36 cellular contexts compared by ENCODE assay signal in genomic region chr19:16682539-16682938, GRCh38. TPM values are rescaled to one million over a fixed set of nuclear protein-coding genes. Genes with fewer than 3 reads are reported as not detected.
"Had no signal": no experiment of that assay in that cellular context is flagged by ENCODE, and none has a peak within 500 bp of the region (broad histone marks: within the 10 kb centered on the region; RNA-seq: fewer than 3 reads in every experiment).

No MANE protein-coding gene starts in this region.

- H3K27ac ChIP-seq: KMS-11 had no signal

- H3K36me3 ChIP-seq: MG63 had no signal

- H3K4me2 ChIP-seq: KMS-11 had no signal

- H3K9ac ChIP-seq: KMS-11 had no signal

- H3K4me3 ChIP-seq: MG63 had no signal

- H3K27me3 ChIP-seq: MG63 had no signal

- DNase-seq: Karpas-422, Kasumi-1, MG63, MM.1S, MV-4-11, NCI-H1048, NCI-H1092, NCI-H1092 treated with DMSO at 0.1 percent for 48 hours, NCI-H1105, NCI-H1105 treated with DMSO at 0.1 percent for 48 hours, NCI-H1417, NCI-H1417 treated with DMSO at 0.1 percent for 48 hours, NCI-H1436, NCI-H1436 treated with DMSO at 0.1 percent for 48 hours, NCI-H146, NCI-H1694, NCI-H1694 treated with DMSO at 0.1 percent for 48 hours, NCI-H187, NCI-H187 treated with DMSO at 0.1 percent for 48 hours, NCI-H1930, NCI-H2029, NCI-H2029 treated with DMSO at 0.1 percent for 48 hours, NCI-H2081, NCI-H2081 treated with DMSO at 0.1 percent for 48 hours, NCI-H2107, NCI-H2171, NCI-H2171 treated with DMSO at 0.1 percent for 48 hours, NCI-H2227 treated with DMSO at 0.1 percent for 48 hours, NCI-H226, NCI-H345, NCI-H446, NCI-H446 treated with DMSO at 0.1 percent for 48 hours, NCI-H510A had no signal

RNA-seq across cellular contexts. Expression of gene NWD1, which starts 37.1 kb away (rescaled TPM):
- total RNA-seq: LHCN-M2, M059J had no signal
